ENCODE assay signal across 8 cellular contexts in the genomic region with DNA sequence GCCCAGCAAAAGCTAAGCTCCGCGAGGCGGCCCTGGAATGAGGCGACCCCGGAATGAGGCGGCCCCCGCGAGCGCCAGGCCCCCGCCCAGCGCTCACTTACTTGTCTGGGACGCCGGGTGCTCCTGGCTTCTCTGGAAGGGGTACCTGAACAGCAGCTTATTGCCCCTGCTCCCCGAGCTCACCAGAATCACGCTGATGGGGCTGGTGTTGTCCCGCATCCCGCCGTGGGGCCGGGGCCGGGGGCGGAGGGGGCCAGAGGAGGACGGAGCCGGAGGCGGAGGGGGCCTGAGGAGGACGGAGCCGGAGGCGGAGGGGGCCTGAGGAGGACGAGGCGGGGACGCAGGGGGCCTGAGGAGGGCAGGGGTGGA. TPM values are rescaled to one million over a fixed set of nuclear protein-coding genes. Genes with fewer than 3 reads are reported as not detected.
DNase-seq lines count a peak whose midpoint lies in the region; ATAC-seq and TF ChIP-seq lines count a peak whose summit lies in the region.

No MANE protein-coding gene starts in this region.

- TF ChIP-seq CTCF in GM13977 (IDR thresholded peaks at IDR 0.05; ENCODE audit: extremely low read depth, insufficient read depth, missing control alignments) (no peak), breast epithelium (IDR thresholded peaks at IDR 0.05) (no peak)

- intact Hi-C loops in breast epithelium (cut with DNase I; ENCODE audit: low total_unique reads): no loop called here

- in situ Hi-C loops in GM13977 (cut with MboI; ENCODE audit: low pct_unique_long_range_greater_than_20kb, low sequenced_read_pairs, unreplicated experiment): no loop called here

- peak overlapping the region; percentile 90 for H3K27ac Mint-ChIP-seq in T-helper 17 cell

- no peaks in the 10 kb centered on the region for H3K36me3 Mint-ChIP-seq in T-helper 17 cell (ENCODE audit: low read depth)

- peaks cover 16% of the 10 kb centered on the region for H3K4me1 Mint-ChIP-seq in T-helper 17 cell

- TF ChIP-seq POLR2A in breast epithelium (IDR thresholded peaks at IDR 0.05): no peak

- ATAC-seq in T-helper 17 cell: peak; percentile 27
- no peak for ATAC-seq in HG03521 (IDR thresholded peaks at IDR 0.05; ENCODE audit: unreplicated experiment)
- ATAC-seq in HG03354 (IDR thresholded peaks at IDR 0.05; ENCODE audit: poor library complexity, severe bottlenecking, unreplicated experiment): no peak

- peak overlapping the region; percentile 87 to 89 for H3K27ac ChIP-seq in breast epithelium

- peak overlapping the region; percentile 71 for H3K4me3 Mint-ChIP-seq in T-helper 17 cell

- no peaks in the 10 kb centered on the region for H3K36me3 ChIP-seq in breast epithelium

- DNase-seq in GM13977 (ENCODE audit: low spot score): peak; percentile 48
- peak in 2 of 3 donors; percentile 18 to 19 for DNase-seq in T-helper 17 cell
- DNase-seq in breast epithelium (ENCODE audit: low spot score in 2 of 2): no peak
- peak; percentile 61 for DNase-seq in left kidney (ENCODE audit: low read depth, low spot score)
- DNase-seq in stimulated activated CD8-positive, alpha-beta memory T cell treated with anti-CD3 and anti-CD28 coated beads, Interleukin-4, amount 100 ng/mL, for 24 hours (ENCODE audit: low read depth): peak; percentile 7
- no peak for DNase-seq in globus pallidus (ENCODE audit: low spot score)

- no peaks in the 10 kb centered on the region for H3K9me3 ChIP-seq in T-helper 17 cell (ENCODE audit: control insufficient read depth, low read length, poor library complexity, severe bottlenecking)
- no peaks in the 10 kb centered on the region for H3K9me3 ChIP-seq in breast epithelium

- H3K27me3 Mint-ChIP-seq in T-helper 17 cell: peaks cover 5% of the 10 kb centered on the region

- H3K27me3 ChIP-seq in breast epithelium: no peaks in the 10 kb centered on the region

- peak overlapping the region; percentile 65 to 81 (median 80) for H3K4me3 ChIP-seq in breast epithelium

- H3K4me1 ChIP-seq in breast epithelium: no peaks in the 10 kb centered on the region

RNA-seq across cellular contexts. Expression of gene NPRL3, which starts 0.4 kb away (rescaled TPM):
- total RNA-seq in T-helper 17 cell (10 to 100 TPM; 24.3 to 32.2 TPM), breast epithelium (10 to 100 TPM; 14.2 to 23.4 (median 22.3) TPM)

RNA-seq across cellular contexts. Expression of gene HBZ, which starts 14.4 kb away (rescaled TPM):
- total RNA-seq in T-helper 17 cell: not detected
- not detected for total RNA-seq in breast epithelium

RNA-seq across cellular contexts. Expression of gene HBM, which starts 27.7 kb away (rescaled TPM):
- total RNA-seq in T-helper 17 cell (not detected), breast epithelium (1 to 10 TPM in 1 of 3 donors, not detected in 2; 1.3 TPM)

RNA-seq across cellular contexts. Expression of gene HBA2, which starts 34.6 kb away (rescaled TPM):
- total RNA-seq in T-helper 17 cell (not detected), breast epithelium (10 to 100 TPM; 46.4 to 83.6 (median 52.2) TPM)

RNA-seq across cellular contexts. Expression of gene HBA1, which starts 38.4 kb away (rescaled TPM):
- total RNA-seq in T-helper 17 cell (1 to 10 TPM in 1 of 2 donors, under 1 TPM in 1; 0.65 to 6.5 TPM), breast epithelium (10 to 100 TPM in 2 of 3 donors, 1 to 10 TPM in 1; 5.6 to 15.2 (median 10.4) TPM)

Comparison
In these comparisons a context has a peak if more than half of its experiments do, and no peak if none do; other contexts are left out.
1. DNase-seq: peak in GM13977 (single experiment), T-helper 17 cell (2 of 3), left kidney (single experiment) and stimulated activated CD8-positive, alpha-beta memory T cell treated with anti-CD3 and anti-CD28 coated beads, Interleukin-4, amount 100 ng/mL, for 24 hours (single experiment); none in breast epithelium (0 of 2) and globus pallidus (single experiment).